ENCODE assay signal across 1 cellular context in the genomic region with DNA sequence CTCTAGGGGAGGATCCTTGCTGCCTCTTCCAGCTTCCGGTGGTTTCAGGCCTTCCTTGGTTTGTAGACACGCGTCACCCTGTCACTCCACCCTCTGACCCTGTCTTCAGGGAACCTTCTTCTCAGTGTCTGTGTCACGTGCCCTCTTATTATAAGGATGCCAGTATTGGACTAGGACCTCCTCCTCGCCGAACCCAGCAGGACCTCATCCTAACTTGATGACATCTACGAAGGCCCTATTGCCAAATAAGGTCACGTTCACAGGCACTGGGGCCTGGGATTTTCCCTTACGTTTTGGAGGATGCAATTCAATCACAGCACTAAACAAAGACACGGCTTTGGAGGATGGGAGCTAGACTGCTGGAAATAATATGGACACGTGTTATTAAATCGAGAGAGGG.
TF ChIP-seq lines count a peak whose summit lies in the region.

No MANE protein-coding gene starts in this region.

TF ChIP-seq in HepG2, 621 proteins besides CTCF, POLR2A, EP300 and RAD21:
- TF ChIP-seq SIN3A (IDR thresholded peaks at IDR 0.05; ENCODE audit: borderline replicate concordance, low read depth, low read length) (no peak), SRF (IDR thresholded peaks at IDR 0.05; ENCODE audit: low read depth, low read length) (0 out of 2 replicates have a peak, but pooled peaks have one; percentile 10)
